In genomic region chr3:188574885-188575284, GRCh38 we compare ENCODE assay signal across 22 cellular contexts.
DNase-seq lines count a peak whose midpoint lies in the region; ATAC-seq and TF ChIP-seq lines count a peak whose summit lies in the region.
"Had no signal": no experiment of that assay in that cellular context is flagged by ENCODE, and none has a peak within 500 bp of the region (broad histone marks: within the 10 kb centered on the region; RNA-seq: fewer than 3 reads in every experiment).

No MANE protein-coding gene starts in this region.

- H3K36me3 ChIP-seq in OCI-LY1 (ENCODE audit: insufficient read depth, low read length), result peaks cover 51% of the 10 kb centered on the region
- H3K36me3 ChIP-seq in gastroesophageal sphincter, result no peaks in the 10 kb centered on the region
- H3K36me3 ChIP-seq in sigmoid colon, result no peaks in the 10 kb centered on the region
- H3K36me3 ChIP-seq: heart left ventricle, WERI-Rb-1 had no signal

- TF ChIP-seq POLR2A in gastroesophageal sphincter (IDR thresholded peaks at IDR 0.05) (no peak), sigmoid colon (IDR thresholded peaks at IDR 0.05) (no peak)

- H3F3A ChIP-seq in OCI-LY1 (ENCODE audit: insufficient read depth, low read length), result no peaks in the 10 kb centered on the region; the same call in 1 of the 2 replicates

- no peak overlapping the region; the same call in 1 of the 2 replicates for H3K9ac ChIP-seq in OCI-LY1 (ENCODE audit: low read length)
- H3K9ac ChIP-seq: parathyroid adenoma had no signal

- no peaks in the 10 kb centered on the region for H3K9me2 ChIP-seq in OCI-LY1 (ENCODE audit: low read depth, low read length)

- H3K4me3 ChIP-seq in OCI-LY1 (ENCODE audit: low read depth, low read length, poor library complexity, severe bottlenecking) (no peak overlapping the region), gastroesophageal sphincter (no peak overlapping the region), sigmoid colon (no peak overlapping the region)
- H3K4me3 ChIP-seq: heart left ventricle, K562 had no signal

- no peak overlapping the region for H2AFZ ChIP-seq in OCI-LY1 (ENCODE audit: low read length)
- H2AFZ ChIP-seq: parathyroid adenoma had no signal

- WGBS in gastroesophageal sphincter (ENCODE audit: low coverage in 1 of 2), 2 donors, result 54 to 62% methylated on average over 5 of the region's 5 CpGs
- WGBS in sigmoid colon, 2 donors, result 87 to 94% methylated on average over 5 of the region's 5 CpGs

- peak overlapping the region; percentile 23; the same call in 1 of the 2 replicates for H3K4me2 ChIP-seq in OCI-LY1 (ENCODE audit: low read length)

- H3K4me1 ChIP-seq in OCI-LY1 (ENCODE audit: insufficient read depth, low read length, severe bottlenecking) (peaks cover 66% of the 10 kb centered on the region), gastroesophageal sphincter (peaks cover 32 to 92% (median 36%) of the 10 kb centered on the region in 3 donors), sigmoid colon (peaks cover 0 to 84% (median 64%) of the 10 kb centered on the region in 4 donors)
- H3K4me1 ChIP-seq: parathyroid adenoma had no signal

- H3K79me2 ChIP-seq in OCI-LY1 (ENCODE audit: insufficient read depth, low read length), result no peaks in the 10 kb centered on the region
- H3K79me2 ChIP-seq: parathyroid adenoma had no signal

- peak; percentile 85 for ATAC-seq in SK-N-SH treated with all-trans-retinoic acid at 6 μM for 48 hours
- ATAC-seq in gastroesophageal sphincter, result no peak
- no peak for ATAC-seq in GM19455 (IDR thresholded peaks at IDR 0.05; ENCODE audit: unreplicated experiment)
- ATAC-seq: heart left ventricle; K562; naive thymus-derived CD8-positive, alpha-beta T cell; sciatic nerve had no signal

- H3K27ac ChIP-seq in OCI-LY1 (ENCODE audit: low read depth, low read length, poor library complexity, severe bottlenecking) (peak overlapping the region; percentile 47), gastroesophageal sphincter (peak overlapping the region; percentile 9 to 59 (median 42)), sigmoid colon (peak overlapping the region in 3 of 4 donors; percentile 6 to 85 (median 83))
- H3K27ac ChIP-seq: parathyroid adenoma, WERI-Rb-1 had no signal

- no peaks in the 10 kb centered on the region for H3K9me3 ChIP-seq in OCI-LY1 (ENCODE audit: low read length)
- no peaks in the 10 kb centered on the region for H3K9me3 ChIP-seq in gastroesophageal sphincter
- H3K9me3 ChIP-seq in sigmoid colon, result no peaks in the 10 kb centered on the region
- H3K9me3 ChIP-seq: heart left ventricle had no signal

- TF ChIP-seq EP300 in gastroesophageal sphincter (IDR thresholded peaks at IDR 0.05), result no peak
- TF ChIP-seq EP300 in sigmoid colon (IDR thresholded peaks at IDR 0.05), result no peak

- intact Hi-C loops in sigmoid colon (cut with DNase I), result loop anchor here (10.0 kb wide), 1 partner anchor 520 kb away; no protein-coding TSS in a partner anchor

- TF ChIP-seq CTCF in OCI-LY1 (IDR thresholded peaks at IDR 0.05; ENCODE audit: low read length), result no peak
- TF ChIP-seq CTCF in gastroesophageal sphincter (IDR thresholded peaks at IDR 0.05), result no peak
- no peak for TF ChIP-seq CTCF in sigmoid colon (IDR thresholded peaks at IDR 0.05)

- H3K27me3 ChIP-seq in OCI-LY1 (ENCODE audit: insufficient read depth, low read length) (no peaks in the 10 kb centered on the region), gastroesophageal sphincter (no peaks in the 10 kb centered on the region), sigmoid colon (no peaks in the 10 kb centered on the region)
- H3K27me3 ChIP-seq: heart left ventricle had no signal

- no peaks in the 10 kb centered on the region for H4K20me1 ChIP-seq in OCI-LY1 (ENCODE audit: insufficient read depth, low read length)

- no peak for DNase-seq in sigmoid colon
- DNase-seq in activated naive CD4-positive, alpha-beta T cell treated with Interleukin-2 at 50 U/mL for 16 hours, result no peak
- no peak for DNase-seq in AG08395 (ENCODE audit: low spot score)
- DNase-seq: activated CD4-positive, alpha-beta T cell treated with anti-CD3 and anti-CD28 coated beads, Interleukin-2, amount 50 U/mL, for 4 hours; anterior cingulate cortex; CD4-positive, alpha-beta memory T cell; dermis blood vessel endothelial cell; DMS 273 treated with DMSO at 0.1 percent for 48 hours; heart left ventricle; naive thymus-derived CD8-positive, alpha-beta T cell; NCI-H1417 treated with DMSO at 0.1 percent for 48 hours; NCI-H2107; NCI-H524; NK-92 treated with Interleukin-12 subunit alpha and Interleukin-12 subunit beta, amount 100 ng/mL, for 24 hours; WERI-Rb-1 had no signal

TF ChIP-seq in SK-N-SH treated with all-trans-retinoic acid at 6 μM for 48 hours, 23 proteins besides CTCF, POLR2A, EP300 and RAD21:
- TF ChIP-seq ZNF8 (CRISPR knock-in tag; IDR thresholded peaks at IDR 0.05) (no peak), ISL1 (CRISPR knock-in tag; IDR thresholded peaks at IDR 0.05) (peak; percentile 67), TCF4 (CRISPR knock-in tag; IDR thresholded peaks at IDR 0.05; ENCODE audit: borderline replicate concordance) (no peak)
TF ChIP-seq in SK-N-SH treated with all-trans-retinoic acid at 6 μM for 48 hours: peak in this region for 1.
